ENCODE assay signal across 1 cellular context in genomic region chr19:5881543-5882299, GRCh38.
TF ChIP-seq lines count a peak whose summit lies in the region.

No MANE protein-coding gene starts in this region.

TF ChIP-seq in HEK293, 187 proteins besides CTCF, POLR2A, EP300 and RAD21 (continued from another document):
- no peak for TF ChIP-seq ATF2 (tag by site-specific recombination; IDR thresholded peaks at IDR 0.05; ENCODE audit: low read depth)
- no peak for TF ChIP-seq ZNF433 (tag by site-specific recombination; IDR thresholded peaks at IDR 0.05; ENCODE audit: low read depth)
- TF ChIP-seq SP3 (tag by site-specific recombination; IDR thresholded peaks at IDR 0.05), result no peak
- peak; percentile 51; the same call in 1 of the 2 replicates for TF ChIP-seq ZFP3 (tag by site-specific recombination; IDR thresholded peaks at IDR 0.05; ENCODE audit: low read depth)
